In genomic region chr10:125982256-125982948, GRCh38 we compare ENCODE assay signal across 8 cellular contexts.
DNase-seq lines count a peak whose midpoint lies in the region; ATAC-seq, FAIRE-seq and TF ChIP-seq lines count a peak whose summit lies in the region.

No MANE protein-coding gene starts in this region.

- peak overlapping the region; percentile 21 to 75 for H3K27ac Mint-ChIP-seq in natural killer cell
- H3K27ac Mint-ChIP-seq in natural killer cell treated with Interleukin-12 subunit alpha and Interleukin-12 subunit beta and Interleukin-15 and Interleukin-18, amount 100 ng/mL, for 72 hours: no peak overlapping the region

- H3K4ac ChIP-seq in mesendoderm (ENCODE audit: low read depth, low read length): no peak overlapping the region

- TF ChIP-seq POLR2A in endothelial cell of umbilical vein (IDR thresholded peaks at IDR 0.05; ENCODE audit: low read depth, low read length): no peak

- no CpG with 5 or more reads among the region's 6 CpGs for WGBS in mesendoderm (ENCODE audit: extremely low coverage, insufficient coverage, low lambda C conversion rate)

- no peak overlapping the region for H3K4me2 ChIP-seq in endothelial cell of umbilical vein (ENCODE audit: insufficient read depth, low read length)
- H3K4me2 ChIP-seq in mesendoderm (ENCODE audit: low read length): no peak overlapping the region

- H3K9ac ChIP-seq in endothelial cell of umbilical vein (replicated peaks; ENCODE audit: extremely low read depth, insufficient read depth, low read length) (no peak overlapping the region), mesendoderm (ENCODE audit: low read length) (no peak overlapping the region)

- H4K5ac ChIP-seq in mesendoderm (ENCODE audit: low read length): no peak overlapping the region

- H3K4me1 ChIP-seq in endothelial cell of umbilical vein (ENCODE audit: control insufficient read depth, extremely low read depth, insufficient read depth, low read length): no peaks in the 10 kb centered on the region
- H3K4me1 ChIP-seq in mesendoderm (ENCODE audit: control insufficient read depth, low read depth, low read length): no peaks in the 10 kb centered on the region

- H2AFZ ChIP-seq in endothelial cell of umbilical vein (ENCODE audit: low read depth, low read length): no peak overlapping the region

- no peak overlapping the region for H2BK5ac ChIP-seq in mesendoderm (ENCODE audit: low read length)

- no peaks in the 10 kb centered on the region for H3K79me1 ChIP-seq in mesendoderm (ENCODE audit: low read length)

- no peak overlapping the region for H2BK120ac ChIP-seq in mesendoderm (ENCODE audit: low read depth, low read length)

- dilution Hi-C loops in endothelial cell of umbilical vein (cut with MboI; ENCODE audit: extremely low pct_ligation_motif_present, low sequenced_read_pairs): no loop called here

- peaks cover 3 to 14% of the 10 kb centered on the region in 2 donors for H3K27me3 Mint-ChIP-seq in natural killer cell (ENCODE audit: low read depth in 2 of 2)
- peaks cover 4 to 15% of the 10 kb centered on the region in 2 donors for H3K27me3 Mint-ChIP-seq in natural killer cell treated with Interleukin-12 subunit alpha and Interleukin-12 subunit beta and Interleukin-15 and Interleukin-18, amount 100 ng/mL, for 72 hours

- ATAC-seq in natural killer cell: peak; percentile 66 to 89 (median 87)
- no peak for ATAC-seq in natural killer cell treated with Interleukin-12 subunit alpha and Interleukin-12 subunit beta and Interleukin-15 and Interleukin-18, amount 100 ng/mL, for 72 hours
- ATAC-seq in SK-N-SH treated with all-trans-retinoic acid at 6 μM for 48 hours: peak; percentile 87
- no peak for ATAC-seq in GM19324 (IDR thresholded peaks at IDR 0.05; ENCODE audit: low FRiP score, unreplicated experiment)

- peaks cover 33 to 43% of the 10 kb centered on the region in 2 donors for H3K4me1 Mint-ChIP-seq in natural killer cell
- H3K4me1 Mint-ChIP-seq in natural killer cell treated with Interleukin-12 subunit alpha and Interleukin-12 subunit beta and Interleukin-15 and Interleukin-18, amount 100 ng/mL, for 72 hours (ENCODE audit: low read depth in 2 of 2): peaks cover 5 to 30% of the 10 kb centered on the region in 2 donors

- POLR2A ChIA-PET in endothelial cell of umbilical vein (lab: Charles Lee): no interaction called here

- H3K9me3 Mint-ChIP-seq in natural killer cell: no peaks in the 10 kb centered on the region
- no peaks in the 10 kb centered on the region for H3K9me3 Mint-ChIP-seq in natural killer cell treated with Interleukin-12 subunit alpha and Interleukin-12 subunit beta and Interleukin-15 and Interleukin-18, amount 100 ng/mL, for 72 hours

- H3K18ac ChIP-seq in mesendoderm (ENCODE audit: low read length): no peak overlapping the region

- H3K27ac ChIP-seq in endothelial cell of umbilical vein (ENCODE audit: insufficient read depth, low read depth, low read length) (no peak overlapping the region), mesendoderm (ENCODE audit: low read depth, low read length) (no peak overlapping the region)

- H3K56ac ChIP-seq in mesendoderm (ENCODE audit: low read length): no peak overlapping the region

- no TSS peak for BruUV-seq in endothelial cell of umbilical vein (replicated peaks; lab: Mats Ljungman, UMichigan)

- H3K27me3 ChIP-seq in endothelial cell of umbilical vein (ENCODE audit: control insufficient read depth in 2 of 2, insufficient read depth in 2 of 2, low read length in 2 of 2) (no peaks in the 10 kb centered on the region), mesendoderm (ENCODE audit: insufficient read depth, low read length, poor library complexity) (no peaks in the 10 kb centered on the region)

- TF ChIP-seq CTCF in natural killer cell (IDR thresholded peaks at IDR 0.05) (peak; percentile 90), LNCAP (IDR thresholded peaks at IDR 0.05) (peak; percentile 66), endothelial cell of umbilical vein (IDR thresholded peaks at IDR 0.05; ENCODE audit: extremely low read depth in 1 of 2, insufficient read depth in 1 of 2, low read depth in 1 of 2, low read length in 2 of 2) (peak; percentile 39 to 42)

- H3K4me3 Mint-ChIP-seq in natural killer cell: no peak overlapping the region
- no peak overlapping the region for H3K4me3 Mint-ChIP-seq in natural killer cell treated with Interleukin-12 subunit alpha and Interleukin-12 subunit beta and Interleukin-15 and Interleukin-18, amount 100 ng/mL, for 72 hours

- H3K4me3 ChIP-seq in endothelial cell of umbilical vein (replicated peaks in 1 of 3; ENCODE audit: insufficient read depth in 1 of 3, low read depth in 1 of 3, low read length in 3 of 3) (no peak overlapping the region), mesendoderm (ENCODE audit: low read length) (no peak overlapping the region)

- DNase-seq in natural killer cell (no peak), H4 (ENCODE audit: low spot score) (peak; percentile 75), endothelial cell of umbilical vein (ENCODE audit: low read depth, low spot score) (peak; percentile 78), mesendoderm (peak; percentile 80)
- DNase-seq in natural killer cell treated with Interleukin-12 subunit alpha and Interleukin-12 subunit beta and Interleukin-15 and Interleukin-18, amount 100 ng/mL, for 72 hours (ENCODE audit: low spot score): no peak

- H2BK15ac ChIP-seq in mesendoderm (replicated peaks; ENCODE audit: low read depth): no peak overlapping the region

- intact Hi-C loops in natural killer cell (cut with micrococcal nuclease) (loop anchor here (1.0 to 10.0 kb wide), 6 partner anchors 32 to 1870 kb away; partner anchors contain the start of gene ADAM12), endothelial cell of umbilical vein (cut with micrococcal nuclease) (loop anchor here (1.0 to 5.0 kb wide), 9 partner anchors 80 to 767 kb away; no protein-coding TSS in a partner anchor)

- peak; percentile 89 for FAIRE-seq in endothelial cell of umbilical vein (lab: Jason Lieb, UNC)

- H3K36me3 ChIP-seq in endothelial cell of umbilical vein (ENCODE audit: control insufficient read depth in 2 of 2, extremely low read depth in 1 of 2, insufficient read depth in 2 of 2, low read length in 2 of 2) (no peaks in the 10 kb centered on the region), mesendoderm (ENCODE audit: control insufficient read depth, insufficient read depth, low read length) (no peaks in the 10 kb centered on the region)

- H3K79me2 ChIP-seq in endothelial cell of umbilical vein (ENCODE audit: control insufficient read depth, insufficient read depth, low read length) (no peaks in the 10 kb centered on the region), mesendoderm (ENCODE audit: control insufficient read depth, insufficient read depth, low read length) (no peaks in the 10 kb centered on the region)

- CTCF ChIA-PET in endothelial cell of umbilical vein (lab: Charles Lee): interaction anchor here (0.7 to 6.6 kb wide), 19 partner anchors 10 to 767 kb away, joined by 3 to 88 read pairs (median 4); no protein-coding TSS in a partner anchor

- H3K23ac ChIP-seq in mesendoderm (ENCODE audit: low read length): no peak overlapping the region

- H3K9me3 ChIP-seq in endothelial cell of umbilical vein (replicated peaks; ENCODE audit: control insufficient read depth, insufficient read depth, low read length): no peaks in the 10 kb centered on the region

- no peak overlapping the region for H2AK5ac ChIP-seq in mesendoderm (ENCODE audit: low read length)

- H3K36me3 Mint-ChIP-seq in natural killer cell: no peaks in the 10 kb centered on the region
- H3K36me3 Mint-ChIP-seq in natural killer cell treated with Interleukin-12 subunit alpha and Interleukin-12 subunit beta and Interleukin-15 and Interleukin-18, amount 100 ng/mL, for 72 hours: no peaks in the 10 kb centered on the region

- H4K8ac ChIP-seq in mesendoderm (ENCODE audit: low read depth, low read length): no peak overlapping the region

- H3K9me1 ChIP-seq in endothelial cell of umbilical vein (replicated peaks; ENCODE audit: control insufficient read depth, extremely low read depth, insufficient read depth, low read length): no peaks in the 10 kb centered on the region

- H4K20me1 ChIP-seq in endothelial cell of umbilical vein (replicated peaks; ENCODE audit: control insufficient read depth, extremely low read depth, insufficient read depth, low read length): no peaks in the 10 kb centered on the region

TF ChIP-seq in SK-N-SH treated with all-trans-retinoic acid at 6 μM for 48 hours, 23 proteins besides CTCF, POLR2A, EP300 and RAD21 (continues in another document):
- TF ChIP-seq CREB5 (CRISPR knock-in tag; IDR thresholded peaks at IDR 0.05; ENCODE audit: low read depth) (no peak), TOX (CRISPR knock-in tag; IDR thresholded peaks at IDR 0.05; ENCODE audit: borderline replicate concordance) (no peak), ZC3H10 (CRISPR knock-in tag; IDR thresholded peaks at IDR 0.05) (no peak), PPARA (CRISPR knock-in tag; IDR thresholded peaks at IDR 0.05; ENCODE audit: borderline replicate concordance) (no peak), TCF4 (CRISPR knock-in tag; IDR thresholded peaks at IDR 0.05; ENCODE audit: borderline replicate concordance) (no peak)

TF ChIP-seq in endothelial cell of umbilical vein, 7 proteins besides CTCF, POLR2A, EP300 and RAD21:
- TF ChIP-seq EZH2 (IDR thresholded peaks at IDR 0.05; ENCODE audit: borderline replicate concordance, low read depth, low read length, severe bottlenecking): no peak
- TF ChIP-seq GATA2 (IDR thresholded peaks at IDR 0.05; ENCODE audit: insufficient read depth, insufficient read length, low read depth, low read length): no peak
- no peak for TF ChIP-seq MYC (IDR thresholded peaks at IDR 0.05; ENCODE audit: low read depth, low read length)
- no peak for TF ChIP-seq JUN (IDR thresholded peaks at IDR 0.05; ENCODE audit: borderline replicate concordance, insufficient read depth, insufficient read length, low read depth)
- TF ChIP-seq POLR2AphosphoS5 (IDR thresholded peaks at IDR 0.05; ENCODE audit: insufficient read depth, low read depth, low read length): no peak
- TF ChIP-seq MAX (IDR thresholded peaks at IDR 0.05; ENCODE audit: insufficient read depth, insufficient read length): no peak
- TF ChIP-seq FOS (IDR thresholded peaks at IDR 0.05; ENCODE audit: borderline replicate concordance, insufficient read depth, low read length): no peak

Comparison
In these comparisons a context has a peak if more than half of its experiments do, and no peak if none do; other contexts are left out.
1. ATAC-seq: peak in natural killer cell (3 of 3) and SK-N-SH treated with all-trans-retinoic acid at 6 μM for 48 hours (single experiment); none in natural killer cell treated with Interleukin-12 subunit alpha and Interleukin-12 subunit beta and Interleukin-15 and Interleukin-18, amount 100 ng/mL, for 72 hours (0 of 2) and GM19324 (single experiment).
2. H3K27ac Mint-ChIP-seq: peak in natural killer cell (2 of 2); none in natural killer cell treated with Interleukin-12 subunit alpha and Interleukin-12 subunit beta and Interleukin-15 and Interleukin-18, amount 100 ng/mL, for 72 hours (0 of 2).
3. DNase-seq: peak in H4 (single experiment), endothelial cell of umbilical vein (single experiment) and mesendoderm (single experiment); none in natural killer cell (single experiment) and natural killer cell treated with Interleukin-12 subunit alpha and Interleukin-12 subunit beta and Interleukin-15 and Interleukin-18, amount 100 ng/mL, for 72 hours (single experiment).
4. Peak in every context shown above with its lines, with median percentiles within 50 percentile points of each other: CTCF ChIP-seq.